Comparison of ENCODE assay signal across 2 cellular contexts in the genomic region with DNA sequence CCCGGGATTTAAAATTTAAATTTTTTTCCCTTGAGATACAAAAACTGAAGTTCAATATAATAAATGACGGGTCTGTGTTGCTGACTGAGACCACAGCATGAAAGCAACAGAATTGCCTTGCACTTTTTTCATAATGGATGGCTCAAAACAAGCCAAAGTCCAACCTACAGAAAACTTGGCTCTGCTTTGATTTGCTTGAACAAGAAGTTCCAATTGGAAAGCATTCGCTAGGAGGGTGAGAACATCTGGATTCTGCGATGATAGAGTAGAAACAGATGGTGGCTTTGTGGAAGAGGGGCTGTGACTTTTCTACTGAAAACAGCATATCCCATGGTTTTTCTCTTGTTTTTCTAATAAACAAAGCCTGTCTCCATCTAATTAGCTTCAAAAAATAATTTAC.
A peak's percentile ranks its signal among the peaks of the same experiment; 100 is the strongest.
TF ChIP-seq lines count a peak whose summit lies in the region.

No MANE protein-coding gene starts in this region.

TF ChIP-seq in liver, 16 proteins besides CTCF, POLR2A, EP300 and RAD21:
- TF ChIP-seq NR2F2 (IDR thresholded peaks at IDR 0.05) (no peak), HNF4A (conservative IDR thresholded peaks at IDR 0.05) (peak; percentile 88 to 90), JUND (IDR thresholded peaks at IDR 0.05) (peak in 1 of 2 donors; percentile 23), YY1 (IDR thresholded peaks at IDR 0.05) (peak; percentile 85), HNF4G (IDR thresholded peaks at IDR 0.05) (peak; percentile 76), EGR1 (IDR thresholded peaks at IDR 0.05; ENCODE audit: low read depth in 2 of 2) (no peak), SP1 (IDR thresholded peaks at IDR 0.05) (peak; percentile 85), FOXA1 (IDR thresholded peaks at IDR 0.05) (no peak), FOXA2 (IDR thresholded peaks at IDR 0.05) (no peak), GABPA (IDR thresholded peaks at IDR 0.05 in 1 of 2, conservative IDR thresholded peaks at IDR 0.05 in 1 of 2) (no peak), TAF1 (conservative IDR thresholded peaks at IDR 0.05) (no peak), RXRA (IDR thresholded peaks at IDR 0.05) (peak; percentile 28 to 44)
- TF ChIP-seq, protein P1, sequence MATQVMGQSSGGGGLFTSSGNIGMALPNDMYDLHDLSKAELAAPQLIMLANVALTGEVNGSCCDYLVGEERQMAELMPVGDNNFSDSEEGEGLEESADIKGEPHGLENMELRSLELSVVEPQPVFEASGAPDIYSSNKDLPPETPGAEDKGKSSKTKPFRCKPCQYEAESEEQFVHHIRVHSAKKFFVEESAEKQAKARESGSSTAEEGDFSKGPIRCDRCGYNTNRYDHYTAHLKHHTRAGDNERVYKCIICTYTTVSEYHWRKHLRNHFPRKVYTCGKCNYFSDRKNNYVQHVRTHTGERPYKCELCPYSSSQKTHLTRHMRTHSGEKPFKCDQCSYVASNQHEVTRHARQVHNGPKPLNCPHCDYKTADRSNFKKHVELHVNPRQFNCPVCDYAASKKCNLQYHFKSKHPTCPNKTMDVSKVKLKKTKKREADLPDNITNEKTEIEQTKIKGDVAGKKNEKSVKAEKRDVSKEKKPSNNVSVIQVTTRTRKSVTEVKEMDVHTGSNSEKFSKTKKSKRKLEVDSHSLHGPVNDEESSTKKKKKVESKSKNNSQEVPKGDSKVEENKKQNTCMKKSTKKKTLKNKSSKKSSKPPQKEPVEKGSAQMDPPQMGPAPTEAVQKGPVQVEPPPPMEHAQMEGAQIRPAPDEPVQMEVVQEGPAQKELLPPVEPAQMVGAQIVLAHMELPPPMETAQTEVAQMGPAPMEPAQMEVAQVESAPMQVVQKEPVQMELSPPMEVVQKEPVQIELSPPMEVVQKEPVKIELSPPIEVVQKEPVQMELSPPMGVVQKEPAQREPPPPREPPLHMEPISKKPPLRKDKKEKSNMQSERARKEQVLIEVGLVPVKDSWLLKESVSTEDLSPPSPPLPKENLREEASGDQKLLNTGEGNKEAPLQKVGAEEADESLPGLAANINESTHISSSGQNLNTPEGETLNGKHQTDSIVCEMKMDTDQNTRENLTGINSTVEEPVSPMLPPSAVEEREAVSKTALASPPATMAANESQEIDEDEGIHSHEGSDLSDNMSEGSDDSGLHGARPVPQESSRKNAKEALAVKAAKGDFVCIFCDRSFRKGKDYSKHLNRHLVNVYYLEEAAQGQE (IDR thresholded peaks at IDR 0.05) = peak; percentile 63
- TF ChIP-seq, protein P2, sequence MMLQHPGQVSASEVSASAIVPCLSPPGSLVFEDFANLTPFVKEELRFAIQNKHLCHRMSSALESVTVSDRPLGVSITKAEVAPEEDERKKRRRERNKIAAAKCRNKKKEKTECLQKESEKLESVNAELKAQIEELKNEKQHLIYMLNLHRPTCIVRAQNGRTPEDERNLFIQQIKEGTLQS (IDR thresholded peaks at IDR 0.05) = no peak
- TF ChIP-seq, protein P3, sequence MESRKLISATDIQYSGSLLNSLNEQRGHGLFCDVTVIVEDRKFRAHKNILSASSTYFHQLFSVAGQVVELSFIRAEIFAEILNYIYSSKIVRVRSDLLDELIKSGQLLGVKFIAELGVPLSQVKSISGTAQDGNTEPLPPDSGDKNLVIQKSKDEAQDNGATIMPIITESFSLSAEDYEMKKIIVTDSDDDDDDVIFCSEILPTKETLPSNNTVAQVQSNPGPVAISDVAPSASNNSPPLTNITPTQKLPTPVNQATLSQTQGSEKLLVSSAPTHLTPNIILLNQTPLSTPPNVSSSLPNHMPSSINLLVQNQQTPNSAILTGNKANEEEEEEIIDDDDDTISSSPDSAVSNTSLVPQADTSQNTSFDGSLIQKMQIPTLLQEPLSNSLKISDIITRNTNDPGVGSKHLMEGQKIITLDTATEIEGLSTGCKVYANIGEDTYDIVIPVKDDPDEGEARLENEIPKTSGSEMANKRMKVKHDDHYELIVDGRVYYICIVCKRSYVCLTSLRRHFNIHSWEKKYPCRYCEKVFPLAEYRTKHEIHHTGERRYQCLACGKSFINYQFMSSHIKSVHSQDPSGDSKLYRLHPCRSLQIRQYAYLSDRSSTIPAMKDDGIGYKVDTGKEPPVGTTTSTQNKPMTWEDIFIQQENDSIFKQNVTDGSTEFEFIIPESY (IDR thresholded peaks at IDR 0.05) = no peak
- TF ChIP-seq, protein P4, sequence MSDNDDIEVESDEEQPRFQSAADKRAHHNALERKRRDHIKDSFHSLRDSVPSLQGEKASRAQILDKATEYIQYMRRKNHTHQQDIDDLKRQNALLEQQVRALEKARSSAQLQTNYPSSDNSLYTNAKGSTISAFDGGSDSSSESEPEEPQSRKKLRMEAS (IDR thresholded peaks at IDR 0.05) = peak; percentile 39

TF ChIP-seq in HepG2, 621 proteins besides CTCF, POLR2A, EP300 and RAD21:
- TF ChIP-seq ZNF382 (CRISPR knock-in tag; IDR thresholded peaks at IDR 0.05; ENCODE audit: borderline replicate concordance) = no peak
- no peak for TF ChIP-seq ETV6 (CRISPR knock-in tag; conservative IDR thresholded peaks at IDR 0.05)
- TF ChIP-seq, protein P5, sequence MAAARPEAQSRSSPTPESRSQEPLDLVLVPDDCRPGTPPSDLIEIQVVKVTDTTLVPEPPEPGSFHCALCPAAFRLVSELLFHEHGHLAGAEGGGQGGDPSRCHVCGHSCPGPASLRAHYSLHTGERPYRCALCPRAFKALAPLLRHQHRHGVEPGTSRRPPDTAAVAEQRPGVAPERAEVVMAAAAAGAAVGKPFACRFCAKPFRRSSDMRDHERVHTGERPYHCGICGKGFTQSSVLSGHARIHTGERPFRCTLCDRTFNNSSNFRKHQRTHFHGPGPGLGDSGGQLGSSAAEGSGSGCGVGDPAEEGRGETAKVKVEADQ (CRISPR knock-in tag; IDR thresholded peaks at IDR 0.05; ENCODE audit: borderline replicate concordance) = no peak
- no peak for TF ChIP-seq KLF11 (CRISPR knock-in tag; IDR thresholded peaks at IDR 0.05)
- TF ChIP-seq ZFX (CRISPR knock-in tag; IDR thresholded peaks at IDR 0.05; ENCODE audit: low read depth) = no peak
- TF ChIP-seq HDAC2 (CRISPR knock-in tag; IDR thresholded peaks at IDR 0.05) = no peak
TF ChIP-seq in HepG2: peak in this region for 0.
